Comparison of ENCODE assay signal across 9 cellular contexts in the genomic region with DNA sequence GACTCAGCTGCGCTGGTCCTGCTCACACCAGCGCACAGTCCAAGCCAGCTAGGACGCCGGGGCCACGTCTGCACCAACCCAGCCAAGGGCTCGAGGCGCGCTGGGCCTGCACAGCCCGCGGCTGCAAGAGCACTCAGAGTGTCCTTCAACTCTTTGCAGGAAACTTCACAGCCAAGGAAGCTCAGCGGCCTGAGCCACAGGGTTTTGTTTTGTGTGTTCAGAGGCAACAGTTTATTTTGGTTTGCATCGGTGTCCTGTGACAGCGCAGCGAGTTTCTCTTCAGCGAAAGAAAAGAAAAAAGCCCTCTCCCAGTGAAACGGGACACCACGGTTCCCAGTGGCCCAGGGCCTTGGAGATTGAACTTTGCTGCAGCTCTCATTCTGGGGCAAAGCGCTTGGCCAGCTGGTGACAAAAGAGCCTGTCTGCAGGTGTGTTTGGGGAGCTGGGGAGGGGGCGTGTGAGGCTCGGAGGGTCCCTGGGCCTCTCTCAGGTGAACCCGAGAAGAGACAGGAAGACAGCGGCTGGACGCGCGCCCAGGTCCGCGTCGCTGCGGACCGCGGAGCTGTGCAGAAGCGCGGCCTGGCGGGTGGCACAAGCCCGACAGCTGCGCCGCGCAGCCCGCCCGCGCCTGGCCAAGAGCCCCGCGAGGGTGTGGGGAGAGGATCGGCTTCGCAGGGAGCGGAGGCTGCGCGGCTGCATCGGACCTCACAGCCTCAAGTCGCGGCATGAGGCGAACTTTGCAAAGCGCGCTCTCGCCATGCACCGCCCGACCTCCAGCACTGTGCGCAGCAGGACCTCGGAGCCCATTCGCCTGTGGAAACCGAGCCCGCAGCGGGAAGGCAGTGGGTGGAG. TPM values are rescaled to one million over a fixed set of nuclear protein-coding genes. Genes with fewer than 3 reads are reported as not detected.
A peak's percentile ranks its signal among the peaks of the same experiment; 100 is the strongest.
DNase-seq lines count a peak whose midpoint lies in the region; ATAC-seq and TF ChIP-seq lines count a peak whose summit lies in the region.
"Had no signal": no experiment of that assay in that cellular context is flagged by ENCODE, and none has a peak within 500 bp of the region (broad histone marks: within the 10 kb centered on the region; RNA-seq: fewer than 3 reads in every experiment).

No MANE protein-coding gene starts in this region.

- WGBS in right cardiac atrium, result 4% methylated on average over 63 of the region's 63 CpGs

- peak; percentile 57 for DNase-seq in EL
- peak; percentile 47 for DNase-seq in activated CD8-positive, alpha-beta memory T cell treated with anti-CD3 and anti-CD28 coated beads, Interleukin-2, amount 50 U/mL, for 48 hours
- peak; percentile 45 to 85 (median 83) for DNase-seq in right cardiac atrium
- no peak for DNase-seq in retinal pigment epithelial cell (ENCODE audit: low read depth)
- no peak for DNase-seq in NCI-H226
- DNase-seq in iPS-NIHi7 (ENCODE audit: extremely low spot score), result no peak

- no peaks in the 10 kb centered on the region for H3K27me3 ChIP-seq in right cardiac atrium (ENCODE audit: control insufficient read depth, insufficient read depth)

- ATAC-seq in right cardiac atrium, result peak; percentile 38 to 60
- ATAC-seq in GM19023 (IDR thresholded peaks at IDR 0.05; ENCODE audit: unreplicated experiment), result no peak
- ATAC-seq in GM18907 (IDR thresholded peaks at IDR 0.05; ENCODE audit: unreplicated experiment), result no peak

- no peaks in the 10 kb centered on the region for H3K4me1 ChIP-seq in right cardiac atrium (ENCODE audit: control insufficient read depth, insufficient read depth, low read length)

- H3K4me3 ChIP-seq in right cardiac atrium (ENCODE audit: low read length) (peak overlapping the region; percentile 69), retinal pigment epithelial cell (ENCODE audit: low read length) (peak overlapping the region; percentile 37)

- no peaks in the 10 kb centered on the region for H3K9me3 ChIP-seq in right cardiac atrium (ENCODE audit: control insufficient read depth, low read length)

- peak overlapping the region; percentile 1 for H3K27ac ChIP-seq in right cardiac atrium (ENCODE audit: low read length)

- no peak for TF ChIP-seq CTCF in retinal pigment epithelial cell (conservative IDR thresholded peaks at IDR 0.05; ENCODE audit: low read depth, low read length)

- intact Hi-C loops in right cardiac atrium (cut with DNase I), result loop anchor here in 3 of 4 donors (5.0 to 10.0 kb wide), 4 partner anchors 69 to 697 kb away; no protein-coding TSS in a partner anchor

RNA-seq across cellular contexts. Expression of a gene that starts 0.9 kb away (rescaled TPM):
- total RNA-seq in right cardiac atrium, result 100 to 1,000 TPM; 102 to 154 (median 114) TPM
- polyA plus RNA-seq in right cardiac atrium, result 104 TPM
- total RNA-seq: activated T-helper 2 cell treated with anti-CD3 and anti-CD28 coated beads, Interferon-gamma antibody, Interleukin-2, Interleukin-4, amounts not matched to agents 10 μg/mL and 5 μg/mL and 100 μg/mL, durations not matched to agents 14 hours and 24 hours and 36 hours had no signal

Comparison
In these comparisons a context has a peak if more than half of its experiments do, and no peak if none do; other contexts are left out.
1. DNase-seq: peak in EL (single experiment), activated CD8-positive, alpha-beta memory T cell treated with anti-CD3 and anti-CD28 coated beads, Interleukin-2, amount 50 U/mL, for 48 hours (single experiment) and right cardiac atrium (3 of 3); none in retinal pigment epithelial cell (single experiment), NCI-H226 (single experiment) and iPS-NIHi7 (single experiment).
2. ATAC-seq: peak in right cardiac atrium (2 of 2); none in GM19023 (single experiment) and GM18907 (single experiment).